Comparison of ENCODE assay signal across 8 cellular contexts in the genomic region with DNA sequence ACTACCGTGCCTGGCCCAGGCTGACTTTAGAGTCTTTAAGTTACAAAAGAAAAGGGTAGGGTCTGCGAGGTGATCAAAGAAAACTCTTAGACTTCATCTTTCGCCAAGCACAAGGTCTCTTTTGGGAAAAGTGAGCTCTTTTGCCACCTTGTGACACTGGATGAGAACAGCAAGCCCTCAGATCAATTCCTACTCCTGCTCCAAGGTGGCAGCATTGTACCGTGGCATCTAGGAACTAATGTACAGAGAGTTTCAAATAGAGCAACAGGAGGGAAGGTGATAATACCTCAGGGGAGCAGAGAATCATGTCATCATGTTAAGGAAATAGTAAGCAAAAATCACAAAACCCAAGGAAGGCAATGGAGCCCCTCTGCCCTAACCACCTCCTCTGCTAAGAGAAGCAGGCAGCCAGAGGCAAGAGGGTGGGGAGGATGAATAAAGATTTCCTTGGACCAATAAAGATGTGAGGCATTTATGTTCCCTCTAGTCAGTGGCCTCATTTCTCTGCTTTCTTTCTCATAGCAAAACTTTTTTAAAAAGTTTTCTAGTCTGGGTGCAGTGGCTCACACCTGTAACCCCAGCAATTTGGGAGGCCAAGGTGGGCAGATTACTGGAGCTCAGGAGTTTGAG. TPM values are rescaled to one million over a fixed set of nuclear protein-coding genes. Genes with fewer than 3 reads are reported as not detected.
DNase-seq lines count a peak whose midpoint lies in the region; ATAC-seq, FAIRE-seq and TF ChIP-seq lines count a peak whose summit lies in the region.

No MANE protein-coding gene starts in this region.

- H3K9me3 Mint-ChIP-seq in activated T-cell treated with anti-CD3 and anti-CD28 coated beads, Interleukin-2, amount 50 U/mL, for 4 hours = no peaks in the 10 kb centered on the region
- H3K9me3 Mint-ChIP-seq in neural crest cell = no peaks in the 10 kb centered on the region

- no peaks in the 10 kb centered on the region for H4K20me1 ChIP-seq in MM.1S (ENCODE audit: insufficient read depth, low read length)

- no peaks in the 10 kb centered on the region for H3K36me3 ChIP-seq in MM.1S (replicated peaks; ENCODE audit: insufficient read depth, low read length)
- H3K36me3 ChIP-seq in suprapubic skin = no peaks in the 10 kb centered on the region

- H3K27ac ChIP-seq in MM.1S (ENCODE audit: low read length) = no peak overlapping the region
- no peak overlapping the region for H3K27ac ChIP-seq in suprapubic skin

- no peak for TF ChIP-seq EP300 in suprapubic skin (IDR thresholded peaks at IDR 0.05)

- no peaks in the 10 kb centered on the region for H3K9me2 ChIP-seq in MM.1S (replicated peaks; ENCODE audit: insufficient read depth, low read length)

- H3K4me1 ChIP-seq in MM.1S (ENCODE audit: low read length) = no peaks in the 10 kb centered on the region
- H3K4me1 ChIP-seq in suprapubic skin = peaks cover 7% of the 10 kb centered on the region

- H3K79me2 ChIP-seq in MM.1S (ENCODE audit: low read length) = no peaks in the 10 kb centered on the region

- H3K4me3 ChIP-seq in MM.1S (ENCODE audit: low read length) (no peak overlapping the region), suprapubic skin (no peak overlapping the region)

- no peak overlapping the region for H3K4me3 Mint-ChIP-seq in activated T-cell treated with anti-CD3 and anti-CD28 coated beads, Interleukin-2, amount 50 U/mL, for 4 hours
- H3K4me3 Mint-ChIP-seq in neural crest cell = no peak overlapping the region

- no peak for TF ChIP-seq POLR2A in suprapubic skin (IDR thresholded peaks at IDR 0.05)

- no peak overlapping the region for H3K27ac Mint-ChIP-seq in neural crest cell (ENCODE audit: unreplicated experiment)

- peak; percentile 100 for TF ChIP-seq CTCF in MM.1S (IDR thresholded peaks at IDR 0.05; ENCODE audit: low read length)
- peak; percentile 96 for TF ChIP-seq CTCF in neural crest cell (conservative IDR thresholded peaks at IDR 0.05)
- TF ChIP-seq CTCF in suprapubic skin (IDR thresholded peaks at IDR 0.05) = peak; percentile 91 to 92

- peak; percentile 51 for ATAC-seq in GM18858 (IDR thresholded peaks at IDR 0.05; ENCODE audit: unreplicated experiment)
- peak; percentile 91 to 98 for ATAC-seq in activated T-cell treated with anti-CD3 and anti-CD28 coated beads, Interleukin-2, amount 50 U/mL, for 4 hours

- H2AFZ ChIP-seq in MM.1S (ENCODE audit: low read length) = peak overlapping the region; percentile 78

- H3K4me1 Mint-ChIP-seq in activated T-cell treated with anti-CD3 and anti-CD28 coated beads, Interleukin-2, amount 50 U/mL, for 4 hours (ENCODE audit: low read depth) = no peaks in the 10 kb centered on the region
- peaks cover 6% of the 10 kb centered on the region for H3K4me1 Mint-ChIP-seq in neural crest cell

- peak overlapping the region; percentile 38; the same call in 1 of the 2 replicates for H3K4me2 ChIP-seq in MM.1S (ENCODE audit: low read depth, low read length)

- peak; percentile 86 for DNase-seq in A172 (ENCODE audit: low spot score)
- DNase-seq in MM.1S = peak; percentile 86
- DNase-seq in RCC 7860 (ENCODE audit: low spot score) = peak; percentile 74
- DNase-seq in activated T-cell treated with anti-CD3 and anti-CD28 coated beads, Interleukin-2, amount 50 U/mL, for 4 hours = peak; percentile 48
- peak; percentile 74 for DNase-seq in fibroblast of gingiva (ENCODE audit: low read depth)
- peak; percentile 55 for DNase-seq in neural crest cell (ENCODE audit: low read depth, low spot score)
- no peak for DNase-seq in suprapubic skin (ENCODE audit: low spot score in 2 of 2)

- H3K9me3 ChIP-seq in MM.1S (replicated peaks; ENCODE audit: insufficient read depth, low read length) (no peaks in the 10 kb centered on the region), suprapubic skin (no peaks in the 10 kb centered on the region)

- H3K27me3 Mint-ChIP-seq in activated T-cell treated with anti-CD3 and anti-CD28 coated beads, Interleukin-2, amount 50 U/mL, for 4 hours (ENCODE audit: low read depth) = no peaks in the 10 kb centered on the region
- no peaks in the 10 kb centered on the region for H3K27me3 Mint-ChIP-seq in neural crest cell (ENCODE audit: low read depth)

- no peaks in the 10 kb centered on the region for H3K36me3 Mint-ChIP-seq in activated T-cell treated with anti-CD3 and anti-CD28 coated beads, Interleukin-2, amount 50 U/mL, for 4 hours (ENCODE audit: insufficient read depth)
- H3K36me3 Mint-ChIP-seq in neural crest cell (ENCODE audit: low read depth) = no peaks in the 10 kb centered on the region

- H3K27me3 ChIP-seq in MM.1S (replicated peaks; ENCODE audit: insufficient read depth, low read length) = no peaks in the 10 kb centered on the region
- no peaks in the 10 kb centered on the region for H3K27me3 ChIP-seq in suprapubic skin

- WGBS in suprapubic skin = 2% methylated on average over 4 of the region's 4 CpGs

- H3F3A ChIP-seq in MM.1S (ENCODE audit: insufficient read depth, low read length) = no peaks in the 10 kb centered on the region

- H3K9ac ChIP-seq in MM.1S (ENCODE audit: low read length) = no peak overlapping the region

- no peak for FAIRE-seq in RCC 7860 (lab: Jason Lieb, UNC)

RNA-seq across cellular contexts. Expression of gene C17orf78, which starts 2.1 kb away (rescaled TPM):
- not detected in 2 replicates for total RNA-seq in A172 (2014; rRNA removed; shearing (Covaris generic))
- total RNA-seq in activated T-cell treated with anti-CD3 and anti-CD28 coated beads, Interleukin-2, amount 50 U/mL, for 4 hours = not detected
- total RNA-seq in neural crest cell (not detected in 2 replicates), suprapubic skin (not detected)

RNA-seq across cellular contexts. Expression of gene ACACA, which starts 33.0 kb away (rescaled TPM):
- total RNA-seq in A172 (2014; rRNA removed; shearing (Covaris generic)) = 41.7 and 52.6 TPM in 2 replicates
- total RNA-seq in activated T-cell treated with anti-CD3 and anti-CD28 coated beads, Interleukin-2, amount 50 U/mL, for 4 hours = 10 to 100 TPM; 58.7 to 65.5 (median 61.2) TPM
- total RNA-seq in neural crest cell = 193 and 211 TPM in 2 replicates
- 10 to 100 TPM; 47.9 to 56.2 (median 51.4) TPM for total RNA-seq in suprapubic skin

RNA-seq across cellular contexts. Expression of gene TADA2A, which starts 33.0 kb away (rescaled TPM):
- total RNA-seq in A172 (2014; rRNA removed; shearing (Covaris generic)) = 27.1 and 29.1 TPM in 2 replicates
- 10 to 100 TPM; 38.8 to 39.6 (median 39.3) TPM for total RNA-seq in activated T-cell treated with anti-CD3 and anti-CD28 coated beads, Interleukin-2, amount 50 U/mL, for 4 hours
- total RNA-seq in neural crest cell = 31.0 and 36.5 TPM in 2 replicates
- 10 to 100 TPM; 10.5 to 39.3 (median 16.1) TPM for total RNA-seq in suprapubic skin

Comparison
In these comparisons a context has a peak if more than half of its experiments do, and no peak if none do; other contexts are left out.
1. DNase-seq: peak in A172 (single experiment), MM.1S (single experiment), RCC 7860 (single experiment), activated T-cell treated with anti-CD3 and anti-CD28 coated beads, Interleukin-2, amount 50 U/mL, for 4 hours (single experiment), fibroblast of gingiva (single experiment) and neural crest cell (single experiment); none in suprapubic skin (0 of 2).
2. Peak in every context shown above with its lines, with median percentiles within 50 percentile points of each other: CTCF ChIP-seq.